ENCODE assay signal across 23 cellular contexts in the genomic region with DNA sequence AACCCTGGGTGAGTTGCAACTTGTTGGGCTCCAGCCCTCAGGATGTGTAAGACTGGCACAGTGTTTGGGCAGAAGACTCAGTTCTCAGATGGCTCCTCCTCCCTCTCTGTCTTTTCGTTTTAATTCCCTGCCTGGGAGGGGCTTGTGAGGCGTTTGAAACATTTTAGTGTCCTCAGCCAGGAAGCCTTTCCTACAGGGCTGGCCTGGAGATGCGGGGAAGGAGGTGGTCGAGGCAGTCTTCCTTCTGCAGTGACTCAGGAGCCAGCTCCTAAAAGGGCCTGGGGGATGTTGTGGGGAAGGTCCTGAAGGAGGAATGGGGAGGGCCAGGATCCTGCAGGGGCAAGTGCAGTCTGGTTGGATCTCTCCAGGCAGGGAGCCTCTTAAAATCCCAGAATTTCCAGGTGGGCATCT. TPM values are rescaled to one million over a fixed set of nuclear protein-coding genes. Genes with fewer than 3 reads are reported as not detected.
DNase-seq lines count a peak whose midpoint lies in the region; ATAC-seq, FAIRE-seq and TF ChIP-seq lines count a peak whose summit lies in the region.
"Had no signal": no experiment of that assay in that cellular context is flagged by ENCODE, and none has a peak within 500 bp of the region (broad histone marks: within the 10 kb centered on the region; RNA-seq: fewer than 3 reads in every experiment).

No MANE protein-coding gene starts in this region.

- H2BK15ac ChIP-seq in H1 (ENCODE audit: low read length): no peak overlapping the region

- no peak overlapping the region for H3K23ac ChIP-seq in H1 (ENCODE audit: insufficient read length)

- H3K4me3 ChIP-seq in H1 (ENCODE audit: extremely low read depth in 1 of 4, insufficient read depth in 2 of 4, low read depth in 3 of 4, low read length in 4 of 4): no peak overlapping the region
- H3K4me3 ChIP-seq: colonic mucosa, heart right ventricle, left ventricle myocardium inferior, smooth muscle cell, tibial artery had no signal

- H2BK5ac ChIP-seq in H1 (ENCODE audit: low read depth, low read length): no peak overlapping the region

- no peak overlapping the region for H3K4me3 Mint-ChIP-seq in natural killer cell treated with Interleukin-12 subunit alpha and Interleukin-12 subunit beta and Interleukin-15 and Interleukin-18, amount 100 ng/mL, for 72 hours
- H3K4me3 Mint-ChIP-seq in natural killer cell: no peak overlapping the region
- H3K4me3 Mint-ChIP-seq: activated T-cell treated with anti-CD3 and anti-CD28 coated beads, Interleukin-2, amount 50 U/mL, for 24 hours had no signal

- no peak overlapping the region for H4K5ac ChIP-seq in H1 (ENCODE audit: insufficient read length, low read depth, low read length)

- peaks cover 0 to 2% (median 0%) of the 10 kb centered on the region in 4 experiments; a peak in 1 of 7 replicates for H3K4me1 ChIP-seq in H1 (replicated peaks in 1 of 4; ENCODE audit: control insufficient read depth in 3 of 4, insufficient read depth in 4 of 4, low read length in 3 of 4)
- H3K4me1 ChIP-seq: colonic mucosa had no signal

- no peaks in the 10 kb centered on the region for H3K79me1 ChIP-seq in H1 (ENCODE audit: low read depth, low read length)

- H3K4ac ChIP-seq in H1 (replicated peaks; ENCODE audit: insufficient read length, low read depth, low read length): no peak overlapping the region

- no peak overlapping the region for H3K27ac Mint-ChIP-seq in natural killer cell treated with Interleukin-12 subunit alpha and Interleukin-12 subunit beta and Interleukin-15 and Interleukin-18, amount 100 ng/mL, for 72 hours
- H3K27ac Mint-ChIP-seq in natural killer cell: no peak overlapping the region
- H3K27ac Mint-ChIP-seq: activated T-cell treated with anti-CD3 and anti-CD28 coated beads, Interleukin-2, amount 50 U/mL, for 24 hours had no signal

- no peak overlapping the region for H3K18ac ChIP-seq in H1 (ENCODE audit: extremely low read depth, low read length)

- H3K4me2 ChIP-seq in H1 (ENCODE audit: insufficient read depth in 1 of 2, low read depth in 2 of 2, low read length in 2 of 2): no peak overlapping the region
- H3K4me2 ChIP-seq: smooth muscle cell had no signal

- no peaks in the 10 kb centered on the region for H3K36me3 Mint-ChIP-seq in natural killer cell treated with Interleukin-12 subunit alpha and Interleukin-12 subunit beta and Interleukin-15 and Interleukin-18, amount 100 ng/mL, for 72 hours
- H3K36me3 Mint-ChIP-seq in natural killer cell: no peaks in the 10 kb centered on the region

- no peak overlapping the region for H2BK120ac ChIP-seq in H1 (replicated peaks; ENCODE audit: low read depth, low read length)

- H3K56ac ChIP-seq in H1 (replicated peaks; ENCODE audit: insufficient read length, low read depth, low read length): no peak overlapping the region

- 67% methylated on average over 4 of the region's 4 CpGs; no CpG with 5 or more reads in 1 of the 2 experiments for WGBS in H1 (ENCODE audit: extremely low coverage in 1 of 2, insufficient coverage in 1 of 2, insufficient read length in 1 of 2, insufficient replicate concordance in 2 of 2, low coverage in 1 of 2, low lambda C conversion rate in 2 of 2, missing lambda C conversion rate in 1 of 2), 2 experiments

- H4K91ac ChIP-seq in H1 (replicated peaks; ENCODE audit: insufficient read length, low read length): no peak overlapping the region

- CTCF ChIA-PET in H1 (lab: Charles Lee; ENCODE audit: partially characterized antibody): interaction anchor here (0.6 to 2.4 kb wide), 4 partner anchors 10 to 406 kb away, joined by 3 to 7 read pairs (median 4); no protein-coding TSS in a partner anchor

- intact Hi-C loops in natural killer cell (cut with micrococcal nuclease): no loop called here

- H4K8ac ChIP-seq in H1 (ENCODE audit: extremely low read depth, insufficient read depth, low read length): no peak overlapping the region; the same call in 1 of the 2 replicates

- H3K79me2 ChIP-seq in H1 (ENCODE audit: control insufficient read depth in 1 of 2, insufficient read depth in 2 of 2, low read length in 2 of 2): no peaks in the 10 kb centered on the region

- peak overlapping the region; percentile 92 for H2AFZ ChIP-seq in H1 (ENCODE audit: low read length)

- no peaks in the 10 kb centered on the region for H3K23me2 ChIP-seq in H1 (ENCODE audit: low read depth, low read length)

- H3K9ac ChIP-seq in H1 (replicated peaks in 1 of 4; ENCODE audit: extremely low read depth in 1 of 4, low read depth in 3 of 4, low read length in 3 of 4): no peak overlapping the region; a peak in 2 of 7 replicates

- no peaks in the 10 kb centered on the region for H3K36me3 ChIP-seq in H1 (ENCODE audit: control insufficient read depth in 2 of 4, insufficient read depth in 4 of 4, low read length in 3 of 4)
- H3K36me3 ChIP-seq: colonic mucosa, heart right ventricle, left ventricle myocardium inferior, neutrophil, tibial artery had no signal

- H3K9me3 ChIP-seq in H1 (ENCODE audit: insufficient read depth in 2 of 2, low read depth in 1 of 2, low read length in 1 of 2): no peaks in the 10 kb centered on the region
- H3K9me3 ChIP-seq: colonic mucosa, heart right ventricle, left ventricle myocardium inferior, neutrophil, tibial artery had no signal

- no peaks in the 10 kb centered on the region for H3K4me1 Mint-ChIP-seq in natural killer cell treated with Interleukin-12 subunit alpha and Interleukin-12 subunit beta and Interleukin-15 and Interleukin-18, amount 100 ng/mL, for 72 hours (ENCODE audit: low read depth in 2 of 2)
- no peaks in the 10 kb centered on the region for H3K4me1 Mint-ChIP-seq in natural killer cell

- H2AK5ac ChIP-seq in H1 (ENCODE audit: low read depth, low read length): no peak overlapping the region

- no peaks in the 10 kb centered on the region for H3K27me3 ChIP-seq in H1 (replicated peaks in 1 of 4; ENCODE audit: control insufficient read depth in 3 of 4, extremely low read depth in 1 of 4, insufficient read depth in 3 of 4, low read length in 3 of 4)
- H3K27me3 ChIP-seq: colonic mucosa, tibial artery had no signal

- TF ChIP-seq EP300 in H1 (IDR thresholded peaks at IDR 0.05; ENCODE audit: borderline replicate concordance in 1 of 2, low read depth in 2 of 2, low read length in 2 of 2): no peak

- DNase-seq in natural killer cell treated with Interleukin-12 subunit alpha and Interleukin-12 subunit beta and Interleukin-15 and Interleukin-18, amount 100 ng/mL, for 72 hours (ENCODE audit: low spot score): peak; percentile 38
- no peak for DNase-seq in natural killer cell
- DNase-seq in H1 (ENCODE audit: low read depth in 1 of 2, low spot score in 2 of 2): no peak
- peak; percentile 76 for DNase-seq in mesenteric fat pad (ENCODE audit: low spot score)
- DNase-seq in C1 segment of cervical spinal cord (lab: John Stamatoyannopoulos, UW): no peak
- no peak for DNase-seq in stimulated activated CD4-positive, alpha-beta T cell treated with anti-CD3 and anti-CD28 coated beads, Interleukin-2, amount 100 ng/mL, for 24 hours
- DNase-seq in HTR-8/SVneo (ENCODE audit: insufficient read length, low spot score): no peak
- DNase-seq: activated CD8-positive, alpha-beta memory T cell treated with anti-CD3 and anti-CD28 coated beads for 24 hours; activated T-cell treated with anti-CD3 and anti-CD28 coated beads, Interleukin-2, amount 50 U/mL, for 24 hours; colonic mucosa; heart right ventricle; left ventricle myocardium inferior; NCI-H187 treated with DMSO at 0.1 percent for 48 hours; NCI-H2227 treated with DMSO at 0.1 percent for 48 hours; Right ventricle myocardium superior; stimulated activated CD4-positive, alpha-beta T cell treated with anti-CD3 and anti-CD28 coated beads, Interleukin-4, amount 100 ng/mL, for 24 hours; stimulated activated naive CD4-positive, alpha-beta T cell treated with Interleukin-2 at 50 U/mL for 16 hours; tibial artery had no signal

- no peak overlapping the region for H3K14ac ChIP-seq in H1 (ENCODE audit: insufficient read length)

- no peaks in the 10 kb centered on the region for H4K20me1 ChIP-seq in H1 (replicated peaks in 1 of 2; ENCODE audit: control insufficient read depth in 1 of 2, insufficient read depth in 2 of 2, low read length in 2 of 2)

- ATAC-seq in natural killer cell treated with Interleukin-12 subunit alpha and Interleukin-12 subunit beta and Interleukin-15 and Interleukin-18, amount 100 ng/mL, for 72 hours: no peak
- ATAC-seq in natural killer cell (no peak), HG02678 (IDR thresholded peaks at IDR 0.05; ENCODE audit: unreplicated experiment) (no peak)
- ATAC-seq: heart right ventricle had no signal

- H3K9me3 Mint-ChIP-seq in natural killer cell treated with Interleukin-12 subunit alpha and Interleukin-12 subunit beta and Interleukin-15 and Interleukin-18, amount 100 ng/mL, for 72 hours: no peaks in the 10 kb centered on the region
- no peaks in the 10 kb centered on the region for H3K9me3 Mint-ChIP-seq in natural killer cell
- H3K9me3 Mint-ChIP-seq: activated T-cell treated with anti-CD3 and anti-CD28 coated beads, Interleukin-2, amount 50 U/mL, for 24 hours had no signal

- POLR2A ChIA-PET in H1 (lab: Charles Lee; ENCODE audit: partially characterized antibody): no interaction called here

- FAIRE-seq in H1 (lab: Jason Lieb, UNC) (no peak), HTR-8/SVneo (lab: Jason Lieb, UNC) (no peak)
- FAIRE-seq: A204.1 had no signal

- H2BK12ac ChIP-seq in H1 (ENCODE audit: low read depth, low read length): no peak overlapping the region

- H2BK20ac ChIP-seq in H1 (ENCODE audit: low read length): no peak overlapping the region

- TF ChIP-seq RAD21 in H1 (IDR thresholded peaks at IDR 0.05 in 1 of 2, conservative IDR thresholded peaks at IDR 0.05 in 1 of 2; ENCODE audit: low read depth in 2 of 2, low read length in 2 of 2): no peak

- peaks cover 10 to 25% of the 10 kb centered on the region in 2 donors for H3K27me3 Mint-ChIP-seq in natural killer cell treated with Interleukin-12 subunit alpha and Interleukin-12 subunit beta and Interleukin-15 and Interleukin-18, amount 100 ng/mL, for 72 hours
- peaks cover 14 to 27% of the 10 kb centered on the region in 2 donors for H3K27me3 Mint-ChIP-seq in natural killer cell (ENCODE audit: low read depth in 2 of 2)

- no peak for TF ChIP-seq POLR2A in H1 (IDR thresholded peaks at IDR 0.05; ENCODE audit: control extremely low read depth in 1 of 2, low read depth in 2 of 2, low read length in 2 of 2)

- no peak overlapping the region for H3K27ac ChIP-seq in H1 (ENCODE audit: low read depth, low read length)
- H3K27ac ChIP-seq: colonic mucosa, heart right ventricle, left ventricle myocardium inferior, neutrophil, tibial artery had no signal

- TF ChIP-seq CTCF in natural killer cell (IDR thresholded peaks at IDR 0.05) (no peak), H1 (IDR thresholded peaks at IDR 0.05; ENCODE audit: control extremely low read depth in 1 of 3, insufficient read depth in 1 of 3, low read depth in 1 of 3, low read length in 3 of 3) (no peak)

RNA-seq across cellular contexts. Expression of gene IGFBP5, which starts 22.1 kb away (rescaled TPM):
- under 1 TPM in 1 of 2 donors, not detected in 1; 0.08 TPM for total RNA-seq in natural killer cell treated with Interleukin-12 subunit alpha and Interleukin-12 subunit beta and Interleukin-15 and Interleukin-18, amount 100 ng/mL, for 72 hours
- total RNA-seq in natural killer cell (not detected), mesenteric fat pad (497 TPM)
- total RNA-seq in H1 (2021; fragmentation: NEBNext Ultra II Directional; extraction: Animal tissue kit (Norgen Biotek cat#: 25700)): 2.0 and 2.5 TPM in 2 replicates
- polyA plus RNA-seq in H1 (2011; rRNA removed): 2.2 and 4.4 TPM in 2 replicates
- 2.9 TPM for polyA plus RNA-seq in H1 (2011; cell fraction: cytosol; rRNA removed)
- polyA plus RNA-seq in H1 (2011; cell fraction: nucleus; rRNA removed): 3.6 TPM
- 1.7 to 2.1 TPM (median 2.0 TPM) in 4 replicates for polyA plus RNA-seq in H1 (2012, experiment 1 of 2)
- polyA plus RNA-seq in H1 (2012, experiment 2 of 2): 1.0 TPM
- 2.8 TPM for polyA plus RNA-seq in H1 (2013, experiment 1 of 2)
- polyA plus RNA-seq in H1 (2013, experiment 2 of 2): 3.4 TPM
- 2.0 and 3.6 TPM in 2 replicates for polyA minus RNA-seq in H1 (2011; rRNA and poly(A)+ RNA removed)
- 2.9 TPM for polyA minus RNA-seq in H1 (2011; cell fraction: cytosol; rRNA and poly(A)+ RNA removed)
- 2.8 TPM for polyA minus RNA-seq in H1 (2011; cell fraction: nucleus; rRNA and poly(A)+ RNA removed)
- total RNA-seq: OCI-LY7 had no signal

Comparison
In these comparisons a context has a peak if more than half of its experiments do, and no peak if none do; other contexts are left out.
1. DNase-seq: peak in natural killer cell treated with Interleukin-12 subunit alpha and Interleukin-12 subunit beta and Interleukin-15 and Interleukin-18, amount 100 ng/mL, for 72 hours (single experiment) and mesenteric fat pad (single experiment); none in natural killer cell (single experiment), H1 (0 of 2), C1 segment of cervical spinal cord (0 of 14), stimulated activated CD4-positive, alpha-beta T cell treated with anti-CD3 and anti-CD28 coated beads, Interleukin-2, amount 100 ng/mL, for 24 hours (0 of 2) and HTR-8/SVneo (single experiment).
2. RNA of gene IGFBP5, which starts 22.1 kb away (total RNA-seq): 497 TPM in mesenteric fat pad (single experiment); 2.0 to 2.5 TPM in H1, 0.08 TPM in natural killer cell treated with Interleukin-12 subunit alpha and Interleukin-12 subunit beta and Interleukin-15 and Interleukin-18, amount 100 ng/mL, for 72 hours and not detected in natural killer cell; every median in the first group is over 100 times any median in the second.